9 cellular contexts compared by ENCODE assay signal in genomic region chr15:100566850-100567249, GRCh38. TPM values are rescaled to one million over a fixed set of nuclear protein-coding genes. Genes with fewer than 3 reads are reported as not detected.
"Had no signal": no experiment of that assay in that cellular context is flagged by ENCODE, and none has a peak within 500 bp of the region (broad histone marks: within the 10 kb centered on the region; RNA-seq: fewer than 3 reads in every experiment).

No MANE protein-coding gene starts in this region.

- H2AFZ ChIP-seq: GM23338 had no signal

- DNase-seq: H9, HCEC 1CT, KG1 had no signal

- H3K4me3 ChIP-seq: GM23338 had no signal

- H3K4me2 ChIP-seq: GM23338 had no signal

- FAIRE-seq: H1, H54, HepG2 had no signal

- ATAC-seq: GM23338, HepG2 had no signal

RNA-seq across cellular contexts. Expression of gene CERS3, which starts 38.1 kb away (rescaled TPM):
- total RNA-seq: H1, HepG2, HT1080 had no signal
- polyA plus RNA-seq: HepG2, IgD-negative memory B cell had no signal
